ENCODE assay signal across 1 cellular context in the genomic region with DNA sequence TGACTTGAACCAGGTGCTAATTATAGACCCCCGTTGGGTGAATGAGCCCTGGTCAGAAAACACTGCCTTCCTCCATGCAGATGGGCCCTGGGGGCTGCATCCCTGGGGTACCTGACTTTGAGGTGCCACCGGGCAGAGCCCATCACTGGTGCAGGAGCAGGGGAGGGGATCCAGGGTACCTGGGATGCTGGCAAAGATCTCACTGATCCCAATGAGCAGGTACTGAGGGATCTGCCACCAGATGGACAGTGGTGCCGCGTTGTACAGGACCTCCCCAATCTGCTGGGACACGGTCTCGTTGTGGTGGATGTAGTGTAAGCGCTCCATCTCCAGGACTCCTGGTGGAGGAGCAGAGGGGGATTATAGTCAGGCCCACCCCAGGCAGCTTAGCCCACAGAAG.
TF ChIP-seq lines count a peak whose summit lies in the region.

No MANE protein-coding gene starts in this region.

TF ChIP-seq in H1, 55 proteins besides CTCF, POLR2A, EP300 and RAD21:
- no peak for TF ChIP-seq SUZ12 (IDR thresholded peaks at IDR 0.05; ENCODE audit: low read length)
- peak; percentile 49; the same call in 1 of the 2 replicates for TF ChIP-seq POLR2AphosphoS5 (IDR thresholded peaks at IDR 0.05; ENCODE audit: low read depth, low read length)
TF ChIP-seq in H1: peak in this region for 1.
